ENCODE assay signal across 14 cellular contexts in genomic region chr4:121510260-121510942, GRCh38.
A peak's percentile ranks its signal among the peaks of the same experiment; 100 is the strongest.
DNase-seq lines count a peak whose midpoint lies in the region; ATAC-seq, FAIRE-seq and TF ChIP-seq lines count a peak whose summit lies in the region.
"Had no signal": no experiment of that assay in that cellular context is flagged by ENCODE, and none has a peak within 500 bp of the region (broad histone marks: within the 10 kb centered on the region; RNA-seq: fewer than 3 reads in every experiment).

No MANE protein-coding gene starts in this region.

- H3K9me3 ChIP-seq in OCI-LY7 (ENCODE audit: low read length) = no peaks in the 10 kb centered on the region
- H3K9me3 ChIP-seq: BLaER1, prostate gland, thoracic aorta had no signal

- CTCF ChIA-PET in OCI-LY7 (lab: Charles Lee; ENCODE audit: unreplicated experiment) = no interaction called here

- BruUV-seq in OCI-LY7 (replicated peaks; lab: Mats Ljungman, UMichigan) = no TSS peak

- no peak overlapping the region for H2AFZ ChIP-seq in OCI-LY7 (ENCODE audit: low read length)

- DNase-seq in OCI-LY7 (ENCODE audit: low spot score) = no peak
- DNase-seq in activated CD4-positive, CD25-positive, alpha-beta regulatory T cell treated with anti-CD3 and anti-CD28 coated beads, Interleukin-2, amount 50 U/mL, for 72 hours = no peak
- DNase-seq in GM19239 (ENCODE audit: insufficient read length, low spot score) = no peak
- DNase-seq: GOT3; NCI-H1436 treated with DMSO at 0.1 percent for 48 hours; stimulated activated CD4-positive, alpha-beta T cell treated with anti-CD3 and anti-CD28 coated beads, Interleukin-4, amount 100 ng/mL, for 24 hours had no signal

- no peak for TF ChIP-seq CTCF in OCI-LY7 (conservative IDR thresholded peaks at IDR 0.05; ENCODE audit: low read length)

- H3K79me2 ChIP-seq in OCI-LY7 (ENCODE audit: insufficient read depth, low read depth, low read length) = no peaks in the 10 kb centered on the region

- intact Hi-C loops in OCI-LY7 (cut with micrococcal nuclease; ENCODE audit: unreplicated experiment) = no loop called here

- H3K4me1 ChIP-seq in OCI-LY7 (ENCODE audit: insufficient read depth, low read length, poor library complexity, severe bottlenecking) = no peaks in the 10 kb centered on the region
- H3K4me1 ChIP-seq: BLaER1, prostate gland had no signal

- ATAC-seq in GM18502 (IDR thresholded peaks at IDR 0.05; ENCODE audit: poor library complexity, unreplicated experiment) = peak; percentile 93
- ATAC-seq in GM19372 (IDR thresholded peaks at IDR 0.05; ENCODE audit: low read depth, unreplicated experiment) = peak; percentile 62
- peak; percentile 72 for ATAC-seq in HG02798 (IDR thresholded peaks at IDR 0.05; ENCODE audit: poor library complexity, unreplicated experiment)
- peak; percentile 62 for ATAC-seq in HG03575 (IDR thresholded peaks at IDR 0.05; ENCODE audit: extremely low read depth, insufficient number of reproducible peaks, low FRiP score, unreplicated experiment)
- no peak for ATAC-seq in HG03025 (IDR thresholded peaks at IDR 0.05; ENCODE audit: low FRiP score, unreplicated experiment)

- H3K27ac ChIP-seq in OCI-LY7 (ENCODE audit: low read depth, low read length, poor library complexity, severe bottlenecking) = no peak overlapping the region
- H3K27ac ChIP-seq: BLaER1, prostate gland, thoracic aorta had no signal

- no peak overlapping the region for H3K4me3 ChIP-seq in OCI-LY7 (ENCODE audit: low read depth, low read length, poor library complexity, severe bottlenecking)
- H3K4me3 ChIP-seq: BLaER1, prostate gland, thoracic aorta had no signal

- no peaks in the 10 kb centered on the region for H4K20me1 ChIP-seq in OCI-LY7 (ENCODE audit: insufficient read depth, low read length)
- H4K20me1 ChIP-seq: BLaER1 had no signal

- no peak for FAIRE-seq in GM19239 (lab: Jason Lieb, UNC)

- POLR2A ChIA-PET in OCI-LY7 (lab: Charles Lee) = no interaction called here

- no peaks in the 10 kb centered on the region for H3K36me3 ChIP-seq in OCI-LY7 (ENCODE audit: insufficient read depth, low read length)
- H3K36me3 ChIP-seq: BLaER1, prostate gland, thoracic aorta had no signal

- H3K9me2 ChIP-seq in OCI-LY7 (ENCODE audit: insufficient read depth, low read length) = no peaks in the 10 kb centered on the region

- H3K4me2 ChIP-seq in OCI-LY7 (ENCODE audit: low read length) = no peak overlapping the region
- H3K4me2 ChIP-seq: BLaER1 had no signal
